In the genomic region with DNA sequence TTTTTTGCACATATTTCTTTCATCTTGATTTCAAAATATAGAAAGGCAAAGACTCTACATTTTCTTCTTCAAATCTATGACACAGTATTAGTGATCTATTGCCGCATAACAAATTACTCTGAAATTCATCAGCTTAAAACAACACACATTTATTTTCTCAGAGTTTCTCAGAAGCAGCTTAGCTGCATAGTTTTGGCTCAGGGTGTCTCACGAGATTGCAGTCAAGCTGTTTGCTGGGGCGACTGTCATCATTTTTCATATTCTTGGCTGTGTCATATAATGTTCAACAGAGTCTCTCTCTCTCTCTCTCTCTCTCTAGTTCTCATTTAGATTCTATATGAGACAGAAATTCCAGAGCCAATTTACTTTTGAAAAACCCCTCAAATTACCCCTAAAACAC, we compare ENCODE assay signal across 13 cellular contexts.
DNase-seq lines count a peak whose midpoint lies in the region; ATAC-seq and TF ChIP-seq lines count a peak whose summit lies in the region.
"Had no signal": no experiment of that assay in that cellular context is flagged by ENCODE, and none has a peak within 500 bp of the region (broad histone marks: within the 10 kb centered on the region; RNA-seq: fewer than 3 reads in every experiment).

No MANE protein-coding gene starts in this region.

- H3K4me3 Mint-ChIP-seq in brain (peak overlapping the region in 2 of 5 experiments; percentile 0 to 1), nephron (no peak overlapping the region)
- H3K4me3 Mint-ChIP-seq: CD8-positive, alpha-beta memory T cell; HFFc6 had no signal

- no peak overlapping the region for H3K27ac ChIP-seq in osteoblast (ENCODE audit: low read depth, low read length)
- H3K27ac ChIP-seq: BLaER1, HL-60 had no signal

- no peaks in the 10 kb centered on the region for H3K79me2 ChIP-seq in osteoblast (ENCODE audit: insufficient read depth, low read length)

- ATAC-seq in sciatic nerve = no peak

- no peaks in the 10 kb centered on the region for H3K27me3 ChIP-seq in osteoblast (ENCODE audit: insufficient read depth, low read length)
- H3K27me3 ChIP-seq: BLaER1 had no signal

- no peaks in the 10 kb centered on the region for H4K20me1 ChIP-seq in osteoblast (ENCODE audit: insufficient read depth, low read length)
- H4K20me1 ChIP-seq: BLaER1 had no signal

- peaks cover 15% of the 10 kb centered on the region for H3K4me1 ChIP-seq in osteoblast (ENCODE audit: insufficient read depth, low read length)

- H3K27ac Mint-ChIP-seq in brain (peak overlapping the region in 4 of 5 experiments; percentile 0 to 92 (median 20)), nephron (peak overlapping the region; percentile 5 to 59 (median 31))
- H3K27ac Mint-ChIP-seq: CD8-positive, alpha-beta memory T cell; HFFc6 had no signal

- H3K4me1 Mint-ChIP-seq in brain (peaks cover 13% of the 10 kb centered on the region), nephron (peaks cover 10% of the 10 kb centered on the region)

- H2AFZ ChIP-seq in osteoblast (ENCODE audit: low read length) = no peak overlapping the region

- no peak overlapping the region for H3K4me2 ChIP-seq in osteoblast (ENCODE audit: insufficient read depth, low read length)
- H3K4me2 ChIP-seq: BLaER1 had no signal

- DNase-seq in NCI-H446 (lab: John Stamatoyannopoulos, UW) = peak; percentile 38 to 70
- no peak for DNase-seq in sciatic nerve (ENCODE audit: low spot score)
- DNase-seq in osteoblast (ENCODE audit: insufficient read length, low spot score, missing footprints) = no peak
- no peak for DNase-seq in HCEC 1CT
- DNase-seq: AML-193; Caco-2; CD8-positive, alpha-beta memory T cell; HFFc6 had no signal

- intact Hi-C loops in sciatic nerve (cut with DNase I) = no loop called here

- H3K36me3 Mint-ChIP-seq in brain (no peaks in the 10 kb centered on the region), nephron (ENCODE audit: low read depth) (no peaks in the 10 kb centered on the region)
- H3K36me3 Mint-ChIP-seq: CD8-positive, alpha-beta memory T cell had no signal

- no peak overlapping the region for H3K4me3 ChIP-seq in osteoblast (ENCODE audit: insufficient read depth, low read length)
- H3K4me3 ChIP-seq: BLaER1, HAP-1 had no signal

- TF ChIP-seq CTCF in brain (conservative IDR thresholded peaks at IDR 0.05) (no peak), nephron (IDR thresholded peaks at IDR 0.05; ENCODE audit: unreplicated experiment in 3 of 3) (no peak), osteoblast (IDR thresholded peaks at IDR 0.05; ENCODE audit: extremely low read depth, low read depth, low read length) (no peak)

- peaks cover 3% of the 10 kb centered on the region for H3K27me3 Mint-ChIP-seq in brain
- H3K27me3 Mint-ChIP-seq in nephron (ENCODE audit: low read depth) = peaks cover 4% of the 10 kb centered on the region

- peaks cover 0 to 11% (median 4%) of the 10 kb centered on the region in 5 experiments for H3K9me3 Mint-ChIP-seq in brain
- peaks cover 3% of the 10 kb centered on the region for H3K9me3 Mint-ChIP-seq in nephron
- H3K9me3 Mint-ChIP-seq: CD8-positive, alpha-beta memory T cell; HFFc6 had no signal

- no peaks in the 10 kb centered on the region for H3K36me3 ChIP-seq in osteoblast (ENCODE audit: insufficient read depth, low read length)
- H3K36me3 ChIP-seq: BLaER1, HAP-1 had no signal

- no peaks in the 10 kb centered on the region for H3K9me3 ChIP-seq in osteoblast (ENCODE audit: low read depth, low read length)
- H3K9me3 ChIP-seq: Caco-2, HAP-1 had no signal

Comparison
In these comparisons a context has a peak if more than half of its experiments do, and no peak if none do; other contexts are left out.
1. DNase-seq: peak in NCI-H446 (2 of 2); none in sciatic nerve (single experiment), osteoblast (single experiment) and HCEC 1CT (single experiment).